In the genomic region with DNA sequence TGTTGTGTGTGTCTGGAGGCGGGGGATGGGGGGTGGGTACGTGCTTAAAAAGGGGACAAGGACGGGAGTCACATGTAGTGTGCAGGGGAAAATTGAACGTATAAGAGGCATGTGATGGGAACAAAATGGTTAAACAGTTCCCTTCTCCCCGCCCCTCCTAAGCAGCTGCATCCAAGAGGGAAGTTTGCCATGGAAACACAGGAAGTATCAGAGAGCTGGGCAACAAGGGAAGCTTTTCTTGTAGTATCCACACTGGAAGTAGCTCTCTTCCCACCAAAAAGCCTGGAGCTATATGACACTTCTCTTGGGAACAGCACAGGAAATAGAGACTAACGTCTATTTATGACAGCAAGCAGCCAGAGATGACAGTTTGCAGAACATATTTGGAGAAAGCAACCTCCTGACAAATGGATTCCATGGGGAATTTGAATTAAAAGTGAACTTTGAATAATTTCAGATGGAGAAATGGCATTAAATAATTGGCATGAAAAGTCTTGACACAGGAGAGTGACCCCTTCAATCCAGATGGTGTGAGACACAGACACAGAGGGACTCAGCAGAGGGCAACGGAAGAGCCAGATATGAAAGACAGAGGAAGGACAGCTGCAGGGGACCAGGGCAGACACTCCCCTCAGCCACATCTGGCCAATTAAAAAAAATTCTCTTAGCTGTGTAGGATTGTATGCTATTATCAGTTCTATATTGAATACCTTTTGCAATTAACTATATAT, we compare ENCODE assay signal across 13 cellular contexts.
DNase-seq lines count a peak whose midpoint lies in the region; ATAC-seq and TF ChIP-seq lines count a peak whose summit lies in the region.
"Had no signal": no experiment of that assay in that cellular context is flagged by ENCODE, and none has a peak within 500 bp of the region (broad histone marks: within the 10 kb centered on the region; RNA-seq: fewer than 3 reads in every experiment).

No MANE protein-coding gene starts in this region.

- no peaks in the 10 kb centered on the region for H3K27me3 ChIP-seq in BLaER1 treated with 17β-estradiol and CSF1 and Interleukin-3, amounts not matched to agents 10 nM and 100 nM
- H3K27me3 ChIP-seq in prostate gland (replicated peaks; ENCODE audit: insufficient read depth), result no peaks in the 10 kb centered on the region

- H3K27me3 Mint-ChIP-seq in nephron (ENCODE audit: low read depth), result no peaks in the 10 kb centered on the region

- peaks cover 0 to 55% (median 20%) of the 10 kb centered on the region in 11 experiments; a peak in 14 of 22 replicates for H3K9me3 ChIP-seq in BLaER1 treated with 17β-estradiol and CSF1 and Interleukin-3, amounts not matched to agents 10 nM and 100 nM (replicated peaks in 1 of 11)
- no peaks in the 10 kb centered on the region for H3K9me3 ChIP-seq in prostate gland

- H3K4me2 ChIP-seq in BLaER1 treated with 17β-estradiol and CSF1 and Interleukin-3, amounts not matched to agents 10 nM and 100 nM, result peak overlapping the region; percentile 38 to 69 (median 52)
- H3K4me2 ChIP-seq: PC-9 had no signal

- 21% methylated on average over 7 of the region's 7 CpGs for WGBS in prostate gland

- peaks cover 9 to 27% (median 16%) of the 10 kb centered on the region in 10 experiments for H3K4me1 ChIP-seq in BLaER1 treated with 17β-estradiol and CSF1 and Interleukin-3, amounts not matched to agents 10 nM and 100 nM
- no peaks in the 10 kb centered on the region for H3K4me1 ChIP-seq in prostate gland (replicated peaks)

- 0 out of 22 replicates have a peak overlapping the region, but pooled peaks of 1 of the 11 experiments have one; percentile 7 for H3K9ac ChIP-seq in BLaER1 treated with 17β-estradiol and CSF1 and Interleukin-3, amounts not matched to agents 10 nM and 100 nM

- ATAC-seq in HG02610 (IDR thresholded peaks at IDR 0.05; ENCODE audit: unreplicated experiment), result no peak
- ATAC-seq: K562 had no signal

- H3K4me3 ChIP-seq in BLaER1 treated with 17β-estradiol and CSF1 and Interleukin-3, amounts not matched to agents 10 nM and 100 nM, result no peak overlapping the region
- H3K4me3 ChIP-seq in prostate gland, result no peak overlapping the region
- H3K4me3 ChIP-seq: K562, PC-9 had no signal

- H3K9me3 Mint-ChIP-seq in nephron, result no peaks in the 10 kb centered on the region

- H3K36me3 ChIP-seq in BLaER1 treated with 17β-estradiol and CSF1 and Interleukin-3, amounts not matched to agents 10 nM and 100 nM, result no peaks in the 10 kb centered on the region
- H3K36me3 ChIP-seq in prostate gland, result no peaks in the 10 kb centered on the region

- H3K27ac ChIP-seq in BLaER1 treated with 17β-estradiol and CSF1 and Interleukin-3, amounts not matched to agents 10 nM and 100 nM, result no peak overlapping the region
- H3K27ac ChIP-seq in prostate gland, result no peak overlapping the region
- H3K27ac ChIP-seq: PC-9 had no signal

- peak overlapping the region; percentile 90 to 96 (median 91) for H3K27ac Mint-ChIP-seq in nephron

- intact Hi-C loops in prostate gland (cut with DNase I), result no loop called here

- H3K36me3 Mint-ChIP-seq in nephron (ENCODE audit: low read depth), result no peaks in the 10 kb centered on the region

- H3K4me3 Mint-ChIP-seq in nephron, result peak overlapping the region; percentile 14 to 58 (median 18)

- H4K20me1 ChIP-seq in BLaER1 treated with 17β-estradiol and CSF1 and Interleukin-3, amounts not matched to agents 10 nM and 100 nM, result no peaks in the 10 kb centered on the region

- TF ChIP-seq CTCF in nephron (IDR thresholded peaks at IDR 0.05; ENCODE audit: unreplicated experiment in 3 of 3) (no peak), prostate gland (IDR thresholded peaks at IDR 0.05) (no peak)

- TF ChIP-seq POLR2A in prostate gland (IDR thresholded peaks at IDR 0.05), result no peak

- DNase-seq in NCI-H460 (ENCODE audit: extremely low read depth, low read depth), result peak; percentile 46
- DNase-seq in fibroblast of gingiva (ENCODE audit: low read depth), result peak; percentile 44
- DNase-seq in prostate gland (ENCODE audit: low spot score), result no peak
- DNase-seq in activated gamma-delta T cell (lab: John Stamatoyannopoulos, UW), result no peak
- no peak for DNase-seq in OCI-M2 (lab: John Stamatoyannopoulos, UW; ENCODE audit: unreplicated experiment)
- DNase-seq: activated CD8-positive, alpha-beta memory T cell treated with anti-CD3 and anti-CD28 coated beads for 24 hours; cerebellar nuclear complex; kidney; PC-9 had no signal

- H3K4me1 Mint-ChIP-seq in nephron, result peaks cover 51% of the 10 kb centered on the region

Comparison
In these comparisons a context has a peak if more than half of its experiments do, and no peak if none do; other contexts are left out.
1. DNase-seq: peak in NCI-H460 (single experiment) and fibroblast of gingiva (single experiment); none in prostate gland (single experiment), activated gamma-delta T cell (single experiment) and OCI-M2 (single experiment).